In the genomic region with DNA sequence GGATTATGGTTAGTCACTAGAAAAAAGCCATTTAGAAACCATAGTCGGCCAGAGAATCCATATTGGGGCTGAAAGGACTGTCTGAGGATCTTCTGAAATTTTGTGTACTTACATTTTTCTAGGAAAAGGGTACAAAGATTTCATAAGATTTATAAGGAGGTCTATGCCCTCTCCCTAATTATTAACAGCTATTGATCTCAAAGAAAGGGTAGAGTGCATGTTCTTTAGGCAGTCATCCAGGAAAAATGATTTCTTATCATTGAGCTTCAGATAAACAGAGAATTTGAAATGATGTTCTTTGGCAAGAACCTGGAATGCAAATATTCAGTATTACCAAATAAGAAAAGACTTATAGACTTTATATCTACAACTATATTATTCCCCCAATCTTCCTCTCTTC, we compare ENCODE assay signal across 7 cellular contexts.
"Had no signal": no experiment of that assay in that cellular context is flagged by ENCODE, and none has a peak within 500 bp of the region (broad histone marks: within the 10 kb centered on the region; RNA-seq: fewer than 3 reads in every experiment).

No MANE protein-coding gene starts in this region.

- H3K4me3 Mint-ChIP-seq: IgD-negative memory B cell had no signal

- FAIRE-seq: HTR-8/SVneo, K562 had no signal

- H3K4me1 Mint-ChIP-seq: IgD-negative memory B cell had no signal

- H3K27ac ChIP-seq: HL-60 had no signal

- ATAC-seq: K562 had no signal

- H3K4me3 ChIP-seq: K562 had no signal

- H3K27ac Mint-ChIP-seq: IgD-negative memory B cell had no signal

- DNase-seq: IMR-90, KBM-7, KG1 had no signal
